In the genomic region with DNA sequence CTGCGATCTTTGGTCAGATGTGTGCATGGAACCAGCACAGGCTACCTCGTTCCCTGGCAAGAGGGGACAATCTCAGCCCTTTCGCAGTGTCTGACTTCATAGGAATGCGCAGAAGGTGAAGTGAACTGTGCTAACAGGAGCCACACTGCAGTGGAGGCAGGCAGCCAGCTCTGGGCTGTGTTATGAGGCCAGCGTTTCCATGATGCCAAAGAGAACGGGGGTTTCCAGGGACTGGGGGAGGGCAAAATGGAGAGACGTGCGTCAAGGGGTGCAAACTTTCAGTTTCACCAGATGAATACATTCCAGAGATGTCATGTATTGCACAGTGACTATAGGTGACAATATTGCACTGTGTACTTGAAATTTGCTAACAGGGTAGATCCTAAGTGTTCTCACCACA, we compare ENCODE assay signal across 12 cellular contexts. TPM values are rescaled to one million over a fixed set of nuclear protein-coding genes. Genes with fewer than 3 reads are reported as not detected.
DNase-seq lines count a peak whose midpoint lies in the region; ATAC-seq, FAIRE-seq and TF ChIP-seq lines count a peak whose summit lies in the region.
"Had no signal": no experiment of that assay in that cellular context is flagged by ENCODE, and none has a peak within 500 bp of the region (broad histone marks: within the 10 kb centered on the region; RNA-seq: fewer than 3 reads in every experiment).

No MANE protein-coding gene starts in this region.

- TF ChIP-seq POLR2A in GM12891 (IDR thresholded peaks at IDR 0.05; ENCODE audit: low read depth, low read length) (0 out of 2 replicates have a peak, but pooled peaks have one; percentile 29), adrenal gland (IDR thresholded peaks at IDR 0.05) (no peak)

- TF ChIP-seq CTCF in colonic mucosa (IDR thresholded peaks at IDR 0.05) (no peak), adrenal gland (IDR thresholded peaks at IDR 0.05) (no peak)

- WGBS in adrenal gland, 4 donors = 84 to 92% (median 85%) methylated on average over 6 to 8 of the region's 8 CpGs

- POLR2A ChIA-PET in activated CD4-positive, alpha-beta memory T cell treated with anti-CD3 and anti-CD28 coated beads for 36 hours (lab: Charles Lee) = interaction anchor here (0.7 to 1.5 kb wide), 4 partner anchors 13 to 120 kb away, joined by 3 to 9 read pairs (median 4); no protein-coding TSS in a partner anchor

- peak overlapping the region; percentile 51 for H3K27ac Mint-ChIP-seq in activated CD4-positive, alpha-beta memory T cell treated with anti-CD3 and anti-CD28 coated beads for 36 hours

- no peaks in the 10 kb centered on the region for H3K9me3 ChIP-seq in colonic mucosa
- no peaks in the 10 kb centered on the region for H3K9me3 ChIP-seq in adrenal gland (replicated peaks in 1 of 3)
- H3K9me3 ChIP-seq: thyroid gland had no signal

- H3K27me3 ChIP-seq in colonic mucosa = no peaks in the 10 kb centered on the region
- H3K27me3 ChIP-seq in adrenal gland = peaks cover 10% of the 10 kb centered on the region
- H3K27me3 ChIP-seq: cardiac muscle cell, thyroid gland had no signal

- H3K27ac ChIP-seq in colonic mucosa (no peak overlapping the region), adrenal gland (no peak overlapping the region)
- H3K27ac ChIP-seq: cardiac muscle cell, thyroid gland had no signal

- H3K36me3 Mint-ChIP-seq in activated CD4-positive, alpha-beta memory T cell treated with anti-CD3 and anti-CD28 coated beads for 36 hours = no peaks in the 10 kb centered on the region

- H3K4me1 ChIP-seq in colonic mucosa (no peaks in the 10 kb centered on the region), adrenal gland (replicated peaks in 1 of 2) (no peaks in the 10 kb centered on the region)
- H3K4me1 ChIP-seq: thyroid gland had no signal

- intact Hi-C loops in activated CD4-positive, alpha-beta memory T cell treated with anti-CD3 and anti-CD28 coated beads for 36 hours (cut with micrococcal nuclease) = loop anchor here (1.0 kb wide), 6 partner anchors 14 to 123 kb away; no protein-coding TSS in a partner anchor
- intact Hi-C loops in colonic mucosa (cut with DNase I) (no loop called here), adrenal gland (cut with DNase I) (loop anchor here (5.0 kb wide), 1 partner anchor 120 kb away; no protein-coding TSS in a partner anchor)

- DNase-seq in GM12891 (ENCODE audit: insufficient read length, low spot score) (no peak), pons (ENCODE audit: low spot score) (no peak), NCI-H1694 (lab: John Stamatoyannopoulos, UW) (no peak), colonic mucosa (no peak), adrenal gland (no peak)
- peak; percentile 88 for DNase-seq in activated CD4-positive, alpha-beta memory T cell treated with anti-CD3 and anti-CD28 coated beads for 36 hours
- DNase-seq in stimulated activated CD4-positive, alpha-beta T cell treated with anti-CD3 and anti-CD28 coated beads, Interleukin-15, amount 100 ng/mL, for 24 hours = peak; percentile 78
- DNase-seq: DMS 273 treated with DMSO at 0.1 percent for 48 hours, thyroid gland had no signal

- H3K36me3 ChIP-seq in colonic mucosa (no peaks in the 10 kb centered on the region), adrenal gland (replicated peaks in 1 of 2) (no peaks in the 10 kb centered on the region)
- H3K36me3 ChIP-seq: cardiac muscle cell, thyroid gland had no signal

- peaks cover 20% of the 10 kb centered on the region for H3K4me1 Mint-ChIP-seq in activated CD4-positive, alpha-beta memory T cell treated with anti-CD3 and anti-CD28 coated beads for 36 hours (ENCODE audit: low read depth)

- peak; percentile 55 for ATAC-seq in GM21717 (IDR thresholded peaks at IDR 0.05; ENCODE audit: unreplicated experiment)

- peak; percentile 82 for FAIRE-seq in GM12891 (lab: Jason Lieb, UNC)

- CTCF ChIA-PET in activated CD4-positive, alpha-beta memory T cell treated with anti-CD3 and anti-CD28 coated beads for 36 hours (lab: Charles Lee) = interaction anchor here (0.6 to 5.4 kb wide), 19 partner anchors 9 to 122 kb away, joined by 3 to 121 read pairs (median 4); no protein-coding TSS in a partner anchor

- no peak overlapping the region for H3K4me3 Mint-ChIP-seq in activated CD4-positive, alpha-beta memory T cell treated with anti-CD3 and anti-CD28 coated beads for 36 hours

- H3K27me3 Mint-ChIP-seq in activated CD4-positive, alpha-beta memory T cell treated with anti-CD3 and anti-CD28 coated beads for 36 hours = no peaks in the 10 kb centered on the region

- no peaks in the 10 kb centered on the region for H3K9me3 Mint-ChIP-seq in activated CD4-positive, alpha-beta memory T cell treated with anti-CD3 and anti-CD28 coated beads for 36 hours

- no peak overlapping the region for H3K4me3 ChIP-seq in colonic mucosa
- no peak overlapping the region for H3K4me3 ChIP-seq in adrenal gland
- H3K4me3 ChIP-seq: cardiac muscle cell, thyroid gland had no signal

- no peak overlapping the region for H3K9ac ChIP-seq in colonic mucosa (ENCODE audit: low read depth in 2 of 2, low read length in 2 of 2)

TF ChIP-seq in GM12891, 5 proteins besides CTCF, POLR2A, EP300 and RAD21:
- TF ChIP-seq SPI1 (IDR thresholded peaks at IDR 0.05; ENCODE audit: low read depth, low read length) (no peak), TAF1 (IDR thresholded peaks at IDR 0.05; ENCODE audit: low read depth, low read length) (no peak), PAX5 (IDR thresholded peaks at IDR 0.05; ENCODE audit: insufficient read depth, low read length, severe bottlenecking) (no peak), POU2F2 (IDR thresholded peaks at IDR 0.05; ENCODE audit: low read depth, low read length) (no peak), POLR2AphosphoS5 (IDR thresholded peaks at IDR 0.05; ENCODE audit: low read depth, low read length) (no peak)

RNA-seq across cellular contexts. Expression of a gene that starts 30.4 kb away (rescaled TPM):
- polyA plus RNA-seq in GM12891 (2012; ENCODE audit: low read depth, missing spikeins) = not detected
- total RNA-seq in activated CD4-positive, alpha-beta memory T cell treated with anti-CD3 and anti-CD28 coated beads for 36 hours = not detected
- total RNA-seq in colonic mucosa (under 1 TPM; 0.24 to 0.27 TPM), adrenal gland (under 1 TPM in 1 of 8 donors, not detected in 7; 0.25 TPM)
- under 1 TPM in 1 of 3 donors, not detected in 2; 0.13 TPM for polyA plus RNA-seq in adrenal gland
- total RNA-seq: cardiac muscle cell, mesenteric fat pad had no signal
- polyA plus RNA-seq: cardiac muscle cell had no signal

Comparison
In these comparisons a context has a peak if more than half of its experiments do, and no peak if none do; other contexts are left out.
1. DNase-seq: peak in activated CD4-positive, alpha-beta memory T cell treated with anti-CD3 and anti-CD28 coated beads for 36 hours (single experiment) and stimulated activated CD4-positive, alpha-beta T cell treated with anti-CD3 and anti-CD28 coated beads, Interleukin-15, amount 100 ng/mL, for 24 hours (single experiment); none in GM12891 (single experiment), pons (single experiment), NCI-H1694 (single experiment), colonic mucosa (single experiment) and adrenal gland (0 of 7).